In the genomic region with DNA sequence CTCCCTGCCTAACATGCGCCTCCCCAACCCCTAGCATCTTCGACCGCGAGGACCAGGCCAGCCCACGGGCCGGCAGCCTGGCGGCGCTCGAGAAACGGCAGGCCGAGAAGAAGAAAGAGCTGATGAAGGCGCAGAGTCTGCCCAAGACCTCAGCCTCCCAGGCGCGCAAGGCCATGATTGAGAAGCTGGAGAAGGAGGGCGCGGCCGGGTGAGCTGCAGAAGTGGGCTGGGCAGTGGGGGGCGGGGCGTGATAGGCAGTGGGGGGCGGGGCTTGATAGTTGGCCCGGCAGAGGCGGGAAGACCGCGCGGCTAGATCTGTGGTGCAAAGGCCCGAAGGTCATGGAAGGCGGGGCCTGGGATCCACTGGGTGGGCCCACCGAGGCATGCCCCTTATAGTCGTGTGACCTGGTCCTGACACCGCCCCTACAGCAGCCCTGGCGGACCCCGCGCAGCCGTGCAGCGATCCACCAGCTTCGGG, we compare ENCODE assay signal across 14 cellular contexts. TPM values are rescaled to one million over a fixed set of nuclear protein-coding genes. Genes with fewer than 3 reads are reported as not detected.
A peak's percentile ranks its signal among the peaks of the same experiment; 100 is the strongest.
DNase-seq lines count a peak whose midpoint lies in the region; ATAC-seq and TF ChIP-seq lines count a peak whose summit lies in the region.
"Had no signal": no experiment of that assay in that cellular context is flagged by ENCODE, and none has a peak within 500 bp of the region (broad histone marks: within the 10 kb centered on the region; RNA-seq: fewer than 3 reads in every experiment).

No MANE protein-coding gene starts in this region.

- no peak overlapping the region for H2AFZ ChIP-seq in smooth muscle cell (ENCODE audit: low read depth)

- no peak overlapping the region for H3K4me3 ChIP-seq in brain microvascular endothelial cell (ENCODE audit: low read depth, low read length)
- no peak overlapping the region for H3K4me3 ChIP-seq in smooth muscle cell
- H3K4me3 ChIP-seq: SJSA1 had no signal

- no peaks in the 10 kb centered on the region for H3K27me3 Mint-ChIP-seq in activated CD8-positive, alpha-beta T cell treated with anti-CD3 and anti-CD28 coated beads, Interleukin-2, amount 10 ng/mL, durations not matched to agents 7 days and 5 days (ENCODE audit: low read depth)
- H3K27me3 Mint-ChIP-seq: brain, naive B cell had no signal

- H3K27me3 ChIP-seq in brain microvascular endothelial cell (replicated peaks) (no peaks in the 10 kb centered on the region), smooth muscle cell (ENCODE audit: low read depth) (no peaks in the 10 kb centered on the region)
- H3K27me3 ChIP-seq: SJSA1 had no signal

- ATAC-seq in GM21515 (IDR thresholded peaks at IDR 0.05; ENCODE audit: unreplicated experiment): no peak
- no peak for ATAC-seq in activated CD8-positive, alpha-beta T cell treated with anti-CD3 and anti-CD28 coated beads, Interleukin-2, amount 10 ng/mL, durations not matched to agents 7 days and 5 days

- no peak overlapping the region for H3K27ac Mint-ChIP-seq in activated CD8-positive, alpha-beta T cell treated with anti-CD3 and anti-CD28 coated beads, Interleukin-2, amount 10 ng/mL, durations not matched to agents 7 days and 5 days
- H3K27ac Mint-ChIP-seq: naive B cell had no signal

- POLR2A ChIA-PET in activated CD8-positive, alpha-beta T cell treated with anti-CD3 and anti-CD28 coated beads, Interleukin-2, amount 10 ng/mL, durations not matched to agents 7 days and 5 days (lab: Charles Lee): no interaction called here

- H3K27ac ChIP-seq in brain microvascular endothelial cell: no peak overlapping the region
- peak overlapping the region; percentile 35 for H3K27ac ChIP-seq in smooth muscle cell (ENCODE audit: low read depth)
- H3K27ac ChIP-seq: SJSA1, WERI-Rb-1 had no signal

- H3K9me3 ChIP-seq in ES-I3 (ENCODE audit: control insufficient read depth, insufficient read depth, low read length) (no peaks in the 10 kb centered on the region), smooth muscle cell (replicated peaks; ENCODE audit: low read depth) (no peaks in the 10 kb centered on the region)
- H3K9me3 ChIP-seq: SJSA1 had no signal

- H3K79me2 ChIP-seq in smooth muscle cell (ENCODE audit: low read depth): no peaks in the 10 kb centered on the region

- CTCF ChIA-PET in activated CD8-positive, alpha-beta T cell treated with anti-CD3 and anti-CD28 coated beads, Interleukin-2, amount 10 ng/mL, durations not matched to agents 7 days and 5 days (lab: Charles Lee): no interaction called here

- peaks cover 36% of the 10 kb centered on the region for H3F3A ChIP-seq in smooth muscle cell (ENCODE audit: low read depth)

- H3K36me3 ChIP-seq in ES-I3 (ENCODE audit: insufficient read depth, low read length): no peaks in the 10 kb centered on the region; the same call in 1 of the 2 replicates
- H3K36me3 ChIP-seq in brain microvascular endothelial cell (replicated peaks): peaks cover 87% of the 10 kb centered on the region
- no peaks in the 10 kb centered on the region for H3K36me3 ChIP-seq in smooth muscle cell (ENCODE audit: low read depth)

- H3K4me3 Mint-ChIP-seq in activated CD8-positive, alpha-beta T cell treated with anti-CD3 and anti-CD28 coated beads, Interleukin-2, amount 10 ng/mL, durations not matched to agents 7 days and 5 days: no peak overlapping the region
- H3K4me3 Mint-ChIP-seq: brain, naive B cell had no signal

- peaks cover 26% of the 10 kb centered on the region for H4K20me1 ChIP-seq in smooth muscle cell (ENCODE audit: low read depth)

- no peaks in the 10 kb centered on the region for H3K4me1 Mint-ChIP-seq in activated CD8-positive, alpha-beta T cell treated with anti-CD3 and anti-CD28 coated beads, Interleukin-2, amount 10 ng/mL, durations not matched to agents 7 days and 5 days (ENCODE audit: low read depth)
- H3K4me1 Mint-ChIP-seq: naive B cell had no signal

- H3K36me3 Mint-ChIP-seq in activated CD8-positive, alpha-beta T cell treated with anti-CD3 and anti-CD28 coated beads, Interleukin-2, amount 10 ng/mL, durations not matched to agents 7 days and 5 days (ENCODE audit: low read depth): peaks cover 17% of the 10 kb centered on the region
- H3K36me3 Mint-ChIP-seq: naive B cell had no signal

- in situ Hi-C loops in brain microvascular endothelial cell (cut with HindIII; ENCODE audit: low pct_ligation_motif_present, low sequenced_read_pairs): no loop called here

- H3K4me1 ChIP-seq in ES-I3 (ENCODE audit: insufficient read depth, low read length): peaks cover 7% of the 10 kb centered on the region; the same call in 1 of the 2 replicates
- no peaks in the 10 kb centered on the region for H3K4me1 ChIP-seq in smooth muscle cell (ENCODE audit: low read depth)

- no peaks in the 10 kb centered on the region for H3K9me3 Mint-ChIP-seq in activated CD8-positive, alpha-beta T cell treated with anti-CD3 and anti-CD28 coated beads, Interleukin-2, amount 10 ng/mL, durations not matched to agents 7 days and 5 days (ENCODE audit: insufficient read depth)
- H3K9me3 Mint-ChIP-seq: brain had no signal

- DNase-seq in brain microvascular endothelial cell (no peak), iPS-NIHi11 (ENCODE audit: low spot score) (peak; percentile 93), smooth muscle cell (lab: John Stamatoyannopoulos, UW; ENCODE audit: unreplicated experiment) (no peak), SK-N-DZ (ENCODE audit: low spot score) (no peak)
- no peak for DNase-seq in activated CD8-positive, alpha-beta T cell treated with anti-CD3 and anti-CD28 coated beads, Interleukin-2, amount 10 ng/mL, durations not matched to agents 7 days and 5 days
- DNase-seq in activated CD4-positive, alpha-beta T cell treated with anti-CD3 and anti-CD28 coated beads, Interleukin-2, amount 50 U/mL, for 48 hours: no peak
- DNase-seq: KBM-7, naive B cell, NCI-H1694 treated with DMSO at 0.1 percent for 48 hours, WERI-Rb-1 had no signal

- 77% methylated on average over 27 of the region's 36 CpGs for WGBS in smooth muscle cell (ENCODE audit: low lambda C conversion rate)

- TF ChIP-seq CTCF in brain microvascular endothelial cell (IDR thresholded peaks at IDR 0.05; ENCODE audit: low read depth, low read length, missing control alignments): peak; percentile 9
- no peak for TF ChIP-seq CTCF in smooth muscle cell (IDR thresholded peaks at IDR 0.05; ENCODE audit: borderline replicate concordance, insufficient read depth, poor library complexity, severe bottlenecking)

- H3K9ac ChIP-seq in ES-I3 (ENCODE audit: low read depth, low read length) (peak overlapping the region; percentile 19; the same call in 1 of the 2 replicates), smooth muscle cell (ENCODE audit: low read depth) (no peak overlapping the region)

- no peak overlapping the region for H3K4me2 ChIP-seq in smooth muscle cell

RNA-seq across cellular contexts. Expression of a gene that starts 8.7 kb away (rescaled TPM):
- 450 and 487 TPM in 2 replicates for total RNA-seq in smooth muscle cell
- 547 and 600 TPM in 2 replicates for polyA plus RNA-seq in smooth muscle cell
- 29.5 and 57.4 TPM in 2 replicates for polyA plus RNA-seq in SK-N-DZ (2014; cell fraction: cytosol; rRNA removed)
- 34.0 and 36.9 TPM in 2 replicates for polyA plus RNA-seq in SK-N-DZ (2014; cell fraction: nucleus; rRNA removed)
- under 1 TPM; 0.76 to 0.87 TPM for total RNA-seq in activated CD8-positive, alpha-beta T cell treated with anti-CD3 and anti-CD28 coated beads, Interleukin-2, amount 10 ng/mL, durations not matched to agents 7 days and 5 days

RNA-seq across cellular contexts. Expression of a gene that starts 17.6 kb away (rescaled TPM):
- 46.2 and 58.6 TPM in 2 replicates for total RNA-seq in smooth muscle cell
- polyA plus RNA-seq in smooth muscle cell: 108 and 122 TPM in 2 replicates
- 14.0 and 14.8 TPM in 2 replicates for polyA plus RNA-seq in SK-N-DZ (2014; cell fraction: cytosol; rRNA removed)
- polyA plus RNA-seq in SK-N-DZ (2014; cell fraction: nucleus; rRNA removed): 28.4 and 31.0 TPM in 2 replicates
- 10 to 100 TPM; 51.0 to 61.7 TPM for total RNA-seq in activated CD8-positive, alpha-beta T cell treated with anti-CD3 and anti-CD28 coated beads, Interleukin-2, amount 10 ng/mL, durations not matched to agents 7 days and 5 days

RNA-seq across cellular contexts. Expression of a gene that starts 24.1 kb away (rescaled TPM):
- 1.2 TPM in 2 replicates for total RNA-seq in smooth muscle cell
- polyA plus RNA-seq in smooth muscle cell: 0.66 and 2.1 TPM in 2 replicates
- polyA plus RNA-seq in SK-N-DZ (2014; cell fraction: cytosol; rRNA removed): 8.2 and 9.5 TPM in 2 replicates
- 10.4 and 14.3 TPM in 2 replicates for polyA plus RNA-seq in SK-N-DZ (2014; cell fraction: nucleus; rRNA removed)
- total RNA-seq in activated CD8-positive, alpha-beta T cell treated with anti-CD3 and anti-CD28 coated beads, Interleukin-2, amount 10 ng/mL, durations not matched to agents 7 days and 5 days: not detected

RNA-seq across cellular contexts. Expression of a gene that starts 41.6 kb away (rescaled TPM):
- 0.04 and 0.09 TPM in 2 replicates for total RNA-seq in smooth muscle cell
- polyA plus RNA-seq in smooth muscle cell: 0.80 TPM in 1 of 2 replicates, not detected in the other
- polyA plus RNA-seq in SK-N-DZ (2014; cell fraction: cytosol; rRNA removed): 13.6 and 14.3 TPM in 2 replicates
- polyA plus RNA-seq in SK-N-DZ (2014; cell fraction: nucleus; rRNA removed): 22.7 and 26.2 TPM in 2 replicates
- not detected for total RNA-seq in activated CD8-positive, alpha-beta T cell treated with anti-CD3 and anti-CD28 coated beads, Interleukin-2, amount 10 ng/mL, durations not matched to agents 7 days and 5 days
- total RNA-seq: SJSA1 had no signal

Comparison
In these comparisons a context has a peak if more than half of its experiments do, and no peak if none do; other contexts are left out.
1. RNA of a gene that starts 8.7 kb away (total RNA-seq): 450 to 487 TPM in smooth muscle cell; 0.76 to 0.87 TPM in activated CD8-positive, alpha-beta T cell treated with anti-CD3 and anti-CD28 coated beads, Interleukin-2, amount 10 ng/mL, durations not matched to agents 7 days and 5 days; every median in the first group is over 100 times any median in the second.